In the genomic region with DNA sequence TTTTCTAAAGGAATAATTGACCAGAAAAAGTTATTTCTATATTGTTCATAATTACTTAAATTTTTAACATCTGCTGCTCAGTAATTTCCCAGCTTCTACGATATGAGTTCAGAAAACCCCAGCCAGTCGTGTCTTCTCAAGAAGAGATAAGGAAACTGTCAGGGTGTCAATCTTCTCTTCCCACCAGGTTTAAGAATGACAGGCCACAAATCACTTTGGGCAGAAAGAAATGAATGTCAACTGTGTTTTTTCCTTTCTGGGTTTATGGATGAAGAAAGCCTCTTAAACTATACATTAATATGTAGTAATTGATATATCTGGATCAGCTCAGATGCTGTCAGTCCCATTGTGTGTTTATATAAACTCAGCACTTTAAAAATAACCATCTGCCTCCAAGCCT, we compare ENCODE assay signal across 23 cellular contexts.
"Had no signal": no experiment of that assay in that cellular context is flagged by ENCODE, and none has a peak within 500 bp of the region (broad histone marks: within the 10 kb centered on the region; RNA-seq: fewer than 3 reads in every experiment).

No MANE protein-coding gene starts in this region.

- H3K27ac ChIP-seq: coronary artery, dorsolateral prefrontal cortex, epithelial cell of prostate, esophagus squamous epithelium, gastrocnemius medialis, heart right ventricle, left lung, lower lobe of right lung had no signal

- H3K27me3 ChIP-seq: dorsolateral prefrontal cortex, esophagus squamous epithelium, gastrocnemius medialis, heart right ventricle, left lung had no signal

- H3K9me3 ChIP-seq: gastrocnemius medialis had no signal

- H3K4me3 ChIP-seq: coronary artery, dorsolateral prefrontal cortex, esophagus squamous epithelium, gastrocnemius medialis, heart right ventricle, left lung, lower lobe of right lung, mucosa of descending colon had no signal

- DNase-seq: dermis blood vessel endothelial cell; dorsolateral prefrontal cortex; effector CD8-positive, alpha-beta T cell; effector memory CD8-positive, alpha-beta T cell; endodermal cell; erythroblast; esophagus squamous epithelium; foreskin fibroblast; foreskin melanocyte; gastrocnemius medialis; glutamatergic neuron; head of caudate nucleus; heart right ventricle; hippocampal formation; left cardiac atrium; left lung; left ventricle myocardium superior; lower lobe of right lung; mesenchymal stem cell; mucosa of descending colon; naive B cell had no signal

- H3K36me3 ChIP-seq: esophagus squamous epithelium, gastrocnemius medialis, heart right ventricle, left lung, lower lobe of right lung had no signal
